Comparison of ENCODE assay signal across 15 cellular contexts in genomic region chr13:93231867-93232266, GRCh38. TPM values are rescaled to one million over a fixed set of nuclear protein-coding genes. Genes with fewer than 3 reads are reported as not detected.
DNase-seq lines count a peak whose midpoint lies in the region; ATAC-seq, FAIRE-seq and TF ChIP-seq lines count a peak whose summit lies in the region.
"Had no signal": no experiment of that assay in that cellular context is flagged by ENCODE, and none has a peak within 500 bp of the region (broad histone marks: within the 10 kb centered on the region; RNA-seq: fewer than 3 reads in every experiment).

No MANE protein-coding gene starts in this region.

- in situ Hi-C loops in HAP-1 (cut with MboI; ENCODE audit: low sequenced_read_pairs), result loop anchor here (25.0 kb wide), 1 partner anchor 1130 kb away; no protein-coding TSS in a partner anchor

- H3K27me3 Mint-ChIP-seq in endothelial cell (ENCODE audit: unreplicated experiment) (peaks cover 2% of the 10 kb centered on the region), nephron (ENCODE audit: low read depth) (no peaks in the 10 kb centered on the region)

- H3K4me1 ChIP-seq in PC-9 (replicated peaks; ENCODE audit: insufficient read depth), result peaks cover 13% of the 10 kb centered on the region; the same call in 1 of the 2 replicates
- peaks cover 22% of the 10 kb centered on the region for H3K4me1 ChIP-seq in HAP-1

- ATAC-seq in HG03139 (IDR thresholded peaks at IDR 0.05; ENCODE audit: unreplicated experiment), result no peak

- peaks cover 20% of the 10 kb centered on the region for H3K27me3 ChIP-seq in PC-9 (ENCODE audit: insufficient read depth, low read depth)
- no peaks in the 10 kb centered on the region for H3K27me3 ChIP-seq in HAP-1 (ENCODE audit: low read depth)

- H3K4me3 Mint-ChIP-seq in endothelial cell (ENCODE audit: unreplicated experiment) (no peak overlapping the region), nephron (peak overlapping the region; percentile 36 to 61 (median 41))
- H3K4me3 Mint-ChIP-seq: CD14-positive monocyte had no signal

- FAIRE-seq in A204.1 (lab: Jason Lieb, UNC), result peak; percentile 87

- no TSS peak for BruUV-seq in PC-9 (replicated peaks; lab: Mats Ljungman, UMichigan)

- H3K9me3 ChIP-seq in PC-9 (ENCODE audit: insufficient read depth, low read depth), result no peaks in the 10 kb centered on the region
- H3K9me3 ChIP-seq in HAP-1, result no peaks in the 10 kb centered on the region
- H3K9me3 ChIP-seq: Caco-2 had no signal

- H3K36me3 ChIP-seq in PC-9 (ENCODE audit: low read depth) (no peaks in the 10 kb centered on the region), HAP-1 (replicated peaks) (no peaks in the 10 kb centered on the region)

- POLR2A ChIA-PET in PC-9 (lab: Charles Lee; ENCODE audit: unreplicated experiment), result no interaction called here

- no peak overlapping the region for H2AFZ ChIP-seq in PC-9

- intact Hi-C loops in PC-9 (cut with micrococcal nuclease; ENCODE audit: unreplicated experiment), result no loop called here

- no peaks in the 10 kb centered on the region for H3K79me2 ChIP-seq in PC-9 (ENCODE audit: low read depth)

- H3K9me3 Mint-ChIP-seq in endothelial cell (ENCODE audit: unreplicated experiment), result no peaks in the 10 kb centered on the region
- peaks cover 10% of the 10 kb centered on the region for H3K9me3 Mint-ChIP-seq in nephron

- H3K9me2 ChIP-seq in PC-9 (ENCODE audit: insufficient read depth), result no peaks in the 10 kb centered on the region

- no peaks in the 10 kb centered on the region for H3F3A ChIP-seq in PC-9 (ENCODE audit: insufficient read depth, low read depth)

- H3K27ac Mint-ChIP-seq in endothelial cell (ENCODE audit: unreplicated experiment) (peak overlapping the region; percentile 55), nephron (peak overlapping the region; percentile 45 to 87 (median 70))
- H3K27ac Mint-ChIP-seq: CD14-positive monocyte had no signal

- H3K4me3 ChIP-seq in PC-9 (no peak overlapping the region), foreskin fibroblast (ENCODE audit: low read depth in 1 of 2, low read length in 2 of 2) (no peak overlapping the region), HAP-1 (no peak overlapping the region)

- no peak for DNase-seq in PC-9
- DNase-seq in endothelial cell (ENCODE audit: low spot score), result no peak
- no peak for DNase-seq in occipital lobe (lab: John Stamatoyannopoulos, UW)
- DNase-seq in foreskin fibroblast, result no peak
- no peak for DNase-seq in HAP-1 (ENCODE audit: low spot score in 2 of 2)
- DNase-seq: 8988T, IMR-90, NCI-H2029, NCI-H510A treated with DMSO at 0.1 percent for 48 hours, OCI-M1 had no signal

- H3K4me2 ChIP-seq in PC-9, result peak overlapping the region; percentile 4; the same call in 1 of the 2 replicates

- CTCF ChIA-PET in PC-9 (lab: Charles Lee), result no interaction called here

- TF ChIP-seq CTCF in PC-9 (conservative IDR thresholded peaks at IDR 0.05) (no peak), endothelial cell (IDR thresholded peaks at IDR 0.05; ENCODE audit: unreplicated experiment) (no peak), nephron (IDR thresholded peaks at IDR 0.05; ENCODE audit: unreplicated experiment in 3 of 3) (no peak), foreskin fibroblast (IDR thresholded peaks at IDR 0.05; ENCODE audit: low read depth, low read length) (no peak)

- peaks cover 17% of the 10 kb centered on the region for H3K4me1 Mint-ChIP-seq in endothelial cell (ENCODE audit: unreplicated experiment)
- peaks cover 35% of the 10 kb centered on the region for H3K4me1 Mint-ChIP-seq in nephron

- no peaks in the 10 kb centered on the region for H3K36me3 Mint-ChIP-seq in endothelial cell (ENCODE audit: low read depth, unreplicated experiment)
- peaks cover 30% of the 10 kb centered on the region for H3K36me3 Mint-ChIP-seq in nephron (ENCODE audit: low read depth)

- no peaks in the 10 kb centered on the region for H4K20me1 ChIP-seq in PC-9 (ENCODE audit: insufficient read depth)

- H3K27ac ChIP-seq in PC-9, result no peak overlapping the region

RNA-seq across cellular contexts. Expression of gene GPC6, which starts 5.3 kb away (rescaled TPM):
- not detected in 2 replicates for total RNA-seq in PC-9 (2021)
- total RNA-seq in endothelial cell (ENCODE audit: unreplicated experiment), result 16.1 TPM
- 9.8 TPM for total RNA-seq in occipital lobe

Comparison
In these comparisons a context has a peak if more than half of its experiments do, and no peak if none do; other contexts are left out.
1. RNA of gene GPC6, which starts 5.3 kb away (total RNA-seq): 16.1 TPM in endothelial cell (single experiment) and 9.8 TPM in occipital lobe (single experiment); not detected in PC-9; every median in the first group is over 10 times any median in the second.